7 cellular contexts compared by ENCODE assay signal in genomic region chr3:48716508-48716981, GRCh38. TPM values are rescaled to one million over a fixed set of nuclear protein-coding genes. Genes with fewer than 3 reads are reported as not detected.
A peak's percentile ranks its signal among the peaks of the same experiment; 100 is the strongest.
DNase-seq lines count a peak whose midpoint lies in the region; ATAC-seq and TF ChIP-seq lines count a peak whose summit lies in the region.

No MANE protein-coding gene starts in this region.

- H3K9me3 ChIP-seq in HUES64 (ENCODE audit: insufficient read depth, low read depth, low read length): no peaks in the 10 kb centered on the region
- H3K9me3 ChIP-seq in T-helper 17 cell (ENCODE audit: control insufficient read depth, low read length, poor library complexity, severe bottlenecking): no peaks in the 10 kb centered on the region
- no peaks in the 10 kb centered on the region for H3K9me3 ChIP-seq in mucosa of descending colon
- no peaks in the 10 kb centered on the region for H3K9me3 ChIP-seq in upper lobe of left lung

- peaks cover 41% of the 10 kb centered on the region for H3K4me1 Mint-ChIP-seq in T-helper 17 cell

- intact Hi-C loops in mucosa of descending colon (cut with DNase I, micrococcal nuclease): no loop called here

- peak; percentile 28 for ATAC-seq in T-helper 17 cell
- peak; percentile 5 for ATAC-seq in mucosa of descending colon
- peak in 1 of 2 donors; percentile 14 for ATAC-seq in upper lobe of left lung (ENCODE audit: low FRiP score in 2 of 2)
- ATAC-seq in GM19328 (IDR thresholded peaks at IDR 0.05; ENCODE audit: unreplicated experiment): no peak

- H3K4me1 ChIP-seq in HUES64 (ENCODE audit: insufficient read depth, low read length) (peaks cover 14% of the 10 kb centered on the region; the same call in 1 of the 2 replicates), mucosa of descending colon (ENCODE audit: low read depth) (peaks cover 66% of the 10 kb centered on the region), upper lobe of left lung (peaks cover 32 to 50% (median 42%) of the 10 kb centered on the region in 4 donors)

- peaks cover 10% of the 10 kb centered on the region for H3K27me3 Mint-ChIP-seq in T-helper 17 cell

- DNase-seq in T-helper 17 cell (peak in 1 of 3 donors; percentile 14), choroid plexus epithelial cell (ENCODE audit: low read depth) (no peak), mucosa of descending colon (peak in 1 of 3 donors; percentile 56), upper lobe of left lung (no peak), amniotic stem cell (lab: John Stamatoyannopoulos, UW) (no peak)

- TF ChIP-seq CTCF in choroid plexus epithelial cell (conservative IDR thresholded peaks at IDR 0.05; ENCODE audit: low read depth, low read length) (no peak), mucosa of descending colon (IDR thresholded peaks at IDR 0.05) (no peak), upper lobe of left lung (IDR thresholded peaks at IDR 0.05) (no peak)

- H3K4me3 Mint-ChIP-seq in T-helper 17 cell: peak overlapping the region; percentile 98

- H3K36me3 ChIP-seq in HUES64 (ENCODE audit: insufficient read depth, low read length): peaks cover 32% of the 10 kb centered on the region
- H3K36me3 ChIP-seq in mucosa of descending colon (ENCODE audit: low read depth): no peaks in the 10 kb centered on the region
- H3K36me3 ChIP-seq in upper lobe of left lung: peaks cover 0 to 32% (median 10%) of the 10 kb centered on the region in 4 donors

- TF ChIP-seq POLR2A in upper lobe of left lung (IDR thresholded peaks at IDR 0.05): no peak

- TF ChIP-seq EP300 in upper lobe of left lung (IDR thresholded peaks at IDR 0.05): no peak

- no peaks in the 10 kb centered on the region for H3K27me3 ChIP-seq in HUES64 (ENCODE audit: insufficient read depth, low read length)
- H3K27me3 ChIP-seq in upper lobe of left lung: no peaks in the 10 kb centered on the region

- H3K4me3 ChIP-seq in HUES64 (ENCODE audit: low read length) (peak overlapping the region; percentile 97), choroid plexus epithelial cell (ENCODE audit: low read depth, low read length) (peak overlapping the region; percentile 75), mucosa of descending colon (peak overlapping the region; percentile 75), upper lobe of left lung (peak overlapping the region; percentile 63 to 90 (median 82))

- peak overlapping the region; percentile 99 for H3K27ac Mint-ChIP-seq in T-helper 17 cell

- peaks cover 7% of the 10 kb centered on the region for H3K36me3 Mint-ChIP-seq in T-helper 17 cell (ENCODE audit: low read depth)

- peak overlapping the region; percentile 100 for H3K9ac ChIP-seq in HUES64 (ENCODE audit: low read depth, low read length)

- WGBS in HUES64: 0% methylated on average over 15 of the region's 16 CpGs
- WGBS in upper lobe of left lung, 2 donors: 0% methylated on average over 15 to 16 of the region's 16 CpGs

- H3K27ac ChIP-seq in HUES64 (ENCODE audit: low read depth, low read length): peak overlapping the region; percentile 99
- peak overlapping the region; percentile 88 to 93 (median 90) for H3K27ac ChIP-seq in upper lobe of left lung

RNA-seq across cellular contexts. Expression of gene IP6K2, which starts 0.5 kb away (rescaled TPM):
- 87.0 TPM for polyA plus RNA-seq in HUES64 (2013, experiment 1 of 2)
- 106 TPM for polyA plus RNA-seq in HUES64 (2013, experiment 2 of 2)
- 100 to 1,000 TPM in 1 of 2 donors, 10 to 100 TPM in 1; 93.7 to 116 TPM for total RNA-seq in T-helper 17 cell
- total RNA-seq in mucosa of descending colon: 100 to 1,000 TPM in 2 of 3 donors, 10 to 100 TPM in 1; 99.3 to 199 (median 137) TPM
- total RNA-seq in upper lobe of left lung: 100 to 1,000 TPM in 1 of 6 donors, 10 to 100 TPM in 5; 53.3 to 106 (median 65.4) TPM

RNA-seq across cellular contexts. Expression of gene NCKIPSD, which starts 30.8 kb away (rescaled TPM):
- polyA plus RNA-seq in HUES64 (2013, experiment 1 of 2): 26.5 TPM
- polyA plus RNA-seq in HUES64 (2013, experiment 2 of 2): 25.8 TPM
- total RNA-seq in T-helper 17 cell (10 to 100 TPM; 14.6 to 17.2 TPM), mucosa of descending colon (10 to 100 TPM; 21.7 to 27.3 (median 23.7) TPM), upper lobe of left lung (10 to 100 TPM; 17.8 to 55.5 (median 21.8) TPM)

RNA-seq across cellular contexts. Expression of gene CELSR3, which starts 53.9 kb away (rescaled TPM):
- 10.1 TPM for polyA plus RNA-seq in HUES64 (2013, experiment 1 of 2)
- polyA plus RNA-seq in HUES64 (2013, experiment 2 of 2): 12.7 TPM
- total RNA-seq in T-helper 17 cell (1 to 10 TPM; 6.0 to 6.9 TPM), mucosa of descending colon (1 to 10 TPM; 1.1 to 2.7 (median 2.3) TPM), upper lobe of left lung (10 to 100 TPM in 1 of 6 donors, 1 to 10 TPM in 4, under 1 TPM in 1; 0.76 to 10.5 (median 1.5) TPM)
